In genomic region chr5:32866138-32866537, GRCh38 we compare ENCODE assay signal across 31 cellular contexts.
"Had no signal": no experiment of that assay in that cellular context is flagged by ENCODE, and none has a peak within 500 bp of the region (broad histone marks: within the 10 kb centered on the region; RNA-seq: fewer than 3 reads in every experiment).

No MANE protein-coding gene starts in this region.

- H3K4me3 ChIP-seq: cardiac muscle cell, colonic mucosa, dorsolateral prefrontal cortex, pancreas, right atrium auricular region, stomach, thyroid gland, upper lobe of left lung, vagina had no signal

- DNase-seq: activated CD4-positive, alpha-beta memory T cell treated with anti-CD3 and anti-CD28 coated beads, Interleukin-2, amount 10 ng/mL, durations not matched to agents 7 days and 5 days; activated CD4-positive, alpha-beta T cell treated with anti-CD3 and anti-CD28 coated beads for 1 hour; activated CD4-positive, alpha-beta T cell treated with anti-CD3 and anti-CD28 coated beads, Interleukin-2, amount 10 ng/mL, durations not matched to agents 7 days and 5 days; activated CD8-positive, alpha-beta memory T cell treated with anti-CD3 and anti-CD28 coated beads, Interleukin-2, amount 50 U/mL, for 48 hours; activated T-cell treated with anti-CD3 and anti-CD28 coated beads, Interleukin-2, amount 50 U/mL, for 24 hours; aorta; cerebellar nuclear complex; colonic mucosa; dorsolateral prefrontal cortex; effector memory CD4-positive, alpha-beta T cell; erythroblast; head of caudate nucleus; hippocampal formation; kidney; left colon; mammary epithelial cell; midbrain; naive thymus-derived CD4-positive, alpha-beta T cell; pancreas; stimulated activated CD4-positive, alpha-beta T cell treated with anti-CD3 and anti-CD28 coated beads, Interleukin-15, amount 100 ng/mL, for 24 hours; stimulated activated CD4-positive, alpha-beta T cell treated with anti-CD3 and anti-CD28 coated beads, Interleukin-2, amount 100 ng/mL, for 24 hours; stimulated activated naive B cell treated with anti-CD40 and anti-IgM and Interleukin-4, amounts not matched to agents 10 μg/mL and 1 μg/mL and 100 μg/mL, for 72 hours; stomach; T-helper 2 cell; thyroid gland; upper lobe of left lung had no signal

- FAIRE-seq: kidney, pancreas had no signal

- ATAC-seq: activated naive CD4-positive, alpha-beta T cell treated with anti-CD3 and anti-CD28 coated beads, Interleukin-2, amount 50 U/mL, for 72 hours; left colon; naive thymus-derived CD4-positive, alpha-beta T cell; pancreas; stimulated activated naive B cell treated with anti-CD40 and anti-IgM and Interleukin-4, amounts not matched to agents 10 μg/mL and 1 μg/mL and 100 μg/mL, for 72 hours; WTC11 had no signal
